Comparison of ENCODE assay signal across 1 cellular context in the genomic region with DNA sequence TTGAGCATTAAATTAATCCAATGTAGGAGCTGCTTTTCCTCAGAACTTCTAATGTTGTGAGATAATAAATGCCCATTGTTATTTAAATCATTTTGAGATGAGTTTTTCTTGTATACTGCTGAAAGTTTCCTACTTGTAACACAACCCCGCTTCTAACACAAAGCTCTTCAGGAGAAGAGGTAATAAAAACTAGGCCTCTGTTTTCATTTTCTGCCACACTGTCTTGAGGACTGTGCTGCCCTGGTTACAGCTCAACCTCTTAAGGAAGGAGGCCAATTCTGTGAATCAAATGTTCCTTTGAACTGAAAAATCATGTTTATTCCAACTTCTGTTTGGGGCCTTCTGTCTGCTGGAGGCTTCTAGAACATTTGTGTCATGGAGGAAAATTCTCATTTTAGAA.
TF ChIP-seq lines count a peak whose summit lies in the region.

No MANE protein-coding gene starts in this region.

TF ChIP-seq in H1, 55 proteins besides CTCF, POLR2A, EP300 and RAD21 (continued from another document):
- TF ChIP-seq, protein P1, sequence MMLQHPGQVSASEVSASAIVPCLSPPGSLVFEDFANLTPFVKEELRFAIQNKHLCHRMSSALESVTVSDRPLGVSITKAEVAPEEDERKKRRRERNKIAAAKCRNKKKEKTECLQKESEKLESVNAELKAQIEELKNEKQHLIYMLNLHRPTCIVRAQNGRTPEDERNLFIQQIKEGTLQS (IDR thresholded peaks at IDR 0.05; ENCODE audit: insufficient read depth, low read depth, low read length): no peak
- TF ChIP-seq CHD2 (IDR thresholded peaks at IDR 0.05; ENCODE audit: low read length) (no peak), NRF1 (IDR thresholded peaks at IDR 0.05; ENCODE audit: low read depth, low read length) (no peak), BACH1 (IDR thresholded peaks at IDR 0.05; ENCODE audit: low read length) (no peak)
- TF ChIP-seq, protein P2, sequence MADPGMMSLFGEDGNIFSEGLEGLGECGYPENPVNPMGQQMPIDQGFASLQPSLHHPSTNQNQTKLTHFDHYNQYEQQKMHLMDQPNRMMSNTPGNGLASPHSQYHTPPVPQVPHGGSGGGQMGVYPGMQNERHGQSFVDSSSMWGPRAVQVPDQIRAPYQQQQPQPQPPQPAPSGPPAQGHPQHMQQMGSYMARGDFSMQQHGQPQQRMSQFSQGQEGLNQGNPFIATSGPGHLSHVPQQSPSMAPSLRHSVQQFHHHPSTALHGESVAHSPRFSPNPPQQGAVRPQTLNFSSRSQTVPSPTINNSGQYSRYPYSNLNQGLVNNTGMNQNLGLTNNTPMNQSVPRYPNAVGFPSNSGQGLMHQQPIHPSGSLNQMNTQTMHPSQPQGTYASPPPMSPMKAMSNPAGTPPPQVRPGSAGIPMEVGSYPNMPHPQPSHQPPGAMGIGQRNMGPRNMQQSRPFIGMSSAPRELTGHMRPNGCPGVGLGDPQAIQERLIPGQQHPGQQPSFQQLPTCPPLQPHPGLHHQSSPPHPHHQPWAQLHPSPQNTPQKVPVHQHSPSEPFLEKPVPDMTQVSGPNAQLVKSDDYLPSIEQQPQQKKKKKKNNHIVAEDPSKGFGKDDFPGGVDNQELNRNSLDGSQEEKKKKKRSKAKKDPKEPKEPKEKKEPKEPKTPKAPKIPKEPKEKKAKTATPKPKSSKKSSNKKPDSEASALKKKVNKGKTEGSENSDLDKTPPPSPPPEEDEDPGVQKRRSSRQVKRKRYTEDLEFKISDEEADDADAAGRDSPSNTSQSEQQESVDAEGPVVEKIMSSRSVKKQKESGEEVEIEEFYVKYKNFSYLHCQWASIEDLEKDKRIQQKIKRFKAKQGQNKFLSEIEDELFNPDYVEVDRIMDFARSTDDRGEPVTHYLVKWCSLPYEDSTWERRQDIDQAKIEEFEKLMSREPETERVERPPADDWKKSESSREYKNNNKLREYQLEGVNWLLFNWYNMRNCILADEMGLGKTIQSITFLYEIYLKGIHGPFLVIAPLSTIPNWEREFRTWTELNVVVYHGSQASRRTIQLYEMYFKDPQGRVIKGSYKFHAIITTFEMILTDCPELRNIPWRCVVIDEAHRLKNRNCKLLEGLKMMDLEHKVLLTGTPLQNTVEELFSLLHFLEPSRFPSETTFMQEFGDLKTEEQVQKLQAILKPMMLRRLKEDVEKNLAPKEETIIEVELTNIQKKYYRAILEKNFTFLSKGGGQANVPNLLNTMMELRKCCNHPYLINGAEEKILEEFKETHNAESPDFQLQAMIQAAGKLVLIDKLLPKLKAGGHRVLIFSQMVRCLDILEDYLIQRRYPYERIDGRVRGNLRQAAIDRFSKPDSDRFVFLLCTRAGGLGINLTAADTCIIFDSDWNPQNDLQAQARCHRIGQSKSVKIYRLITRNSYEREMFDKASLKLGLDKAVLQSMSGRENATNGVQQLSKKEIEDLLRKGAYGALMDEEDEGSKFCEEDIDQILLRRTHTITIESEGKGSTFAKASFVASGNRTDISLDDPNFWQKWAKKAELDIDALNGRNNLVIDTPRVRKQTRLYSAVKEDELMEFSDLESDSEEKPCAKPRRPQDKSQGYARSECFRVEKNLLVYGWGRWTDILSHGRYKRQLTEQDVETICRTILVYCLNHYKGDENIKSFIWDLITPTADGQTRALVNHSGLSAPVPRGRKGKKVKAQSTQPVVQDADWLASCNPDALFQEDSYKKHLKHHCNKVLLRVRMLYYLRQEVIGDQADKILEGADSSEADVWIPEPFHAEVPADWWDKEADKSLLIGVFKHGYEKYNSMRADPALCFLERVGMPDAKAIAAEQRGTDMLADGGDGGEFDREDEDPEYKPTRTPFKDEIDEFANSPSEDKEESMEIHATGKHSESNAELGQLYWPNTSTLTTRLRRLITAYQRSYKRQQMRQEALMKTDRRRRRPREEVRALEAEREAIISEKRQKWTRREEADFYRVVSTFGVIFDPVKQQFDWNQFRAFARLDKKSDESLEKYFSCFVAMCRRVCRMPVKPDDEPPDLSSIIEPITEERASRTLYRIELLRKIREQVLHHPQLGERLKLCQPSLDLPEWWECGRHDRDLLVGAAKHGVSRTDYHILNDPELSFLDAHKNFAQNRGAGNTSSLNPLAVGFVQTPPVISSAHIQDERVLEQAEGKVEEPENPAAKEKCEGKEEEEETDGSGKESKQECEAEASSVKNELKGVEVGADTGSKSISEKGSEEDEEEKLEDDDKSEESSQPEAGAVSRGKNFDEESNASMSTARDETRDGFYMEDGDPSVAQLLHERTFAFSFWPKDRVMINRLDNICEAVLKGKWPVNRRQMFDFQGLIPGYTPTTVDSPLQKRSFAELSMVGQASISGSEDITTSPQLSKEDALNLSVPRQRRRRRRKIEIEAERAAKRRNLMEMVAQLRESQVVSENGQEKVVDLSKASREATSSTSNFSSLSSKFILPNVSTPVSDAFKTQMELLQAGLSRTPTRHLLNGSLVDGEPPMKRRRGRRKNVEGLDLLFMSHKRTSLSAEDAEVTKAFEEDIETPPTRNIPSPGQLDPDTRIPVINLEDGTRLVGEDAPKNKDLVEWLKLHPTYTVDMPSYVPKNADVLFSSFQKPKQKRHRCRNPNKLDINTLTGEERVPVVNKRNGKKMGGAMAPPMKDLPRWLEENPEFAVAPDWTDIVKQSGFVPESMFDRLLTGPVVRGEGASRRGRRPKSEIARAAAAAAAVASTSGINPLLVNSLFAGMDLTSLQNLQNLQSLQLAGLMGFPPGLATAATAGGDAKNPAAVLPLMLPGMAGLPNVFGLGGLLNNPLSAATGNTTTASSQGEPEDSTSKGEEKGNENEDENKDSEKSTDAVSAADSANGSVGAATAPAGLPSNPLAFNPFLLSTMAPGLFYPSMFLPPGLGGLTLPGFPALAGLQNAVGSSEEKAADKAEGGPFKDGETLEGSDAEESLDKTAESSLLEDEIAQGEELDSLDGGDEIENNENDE (IDR thresholded peaks at IDR 0.05; ENCODE audit: insufficient replicate concordance, low read length): no peak
